Comparison of ENCODE assay signal across 10 cellular contexts in genomic region chr12:13195244-13195643, GRCh38. TPM values are rescaled to one million over a fixed set of nuclear protein-coding genes. Genes with fewer than 3 reads are reported as not detected.
DNase-seq lines count a peak whose midpoint lies in the region; ATAC-seq and TF ChIP-seq lines count a peak whose summit lies in the region.
"Had no signal": no experiment of that assay in that cellular context is flagged by ENCODE, and none has a peak within 500 bp of the region (broad histone marks: within the 10 kb centered on the region; RNA-seq: fewer than 3 reads in every experiment).

No MANE protein-coding gene starts in this region.

- H3K4me1 Mint-ChIP-seq in activated CD4-positive, alpha-beta T cell treated with anti-CD3 and anti-CD28 coated beads, Interleukin-2, amount 10 ng/mL, durations not matched to agents 24 days and 14 days, result peaks cover 27% of the 10 kb centered on the region
- H3K4me1 Mint-ChIP-seq in activated T-helper 1 cell treated with anti-CD3 and anti-CD28 coated beads, Interleukin-12 subunit alpha, Interleukin-12 subunit beta, Interleukin-2, Interleukin-4 antibody, amounts not matched to agents 30 ng/mL and 10 ng/mL and 1 ng/mL, durations not matched to agents 14 hours and 24 hours and 36 hours (ENCODE audit: low read depth), result peaks cover 28% of the 10 kb centered on the region

- intact Hi-C loops in activated CD4-positive, alpha-beta T cell treated with anti-CD3 and anti-CD28 coated beads, Interleukin-2, amount 10 ng/mL, durations not matched to agents 24 days and 14 days (cut with micrococcal nuclease), result no loop called here
- intact Hi-C loops in activated T-helper 1 cell treated with anti-CD3 and anti-CD28 coated beads, Interleukin-12 subunit alpha, Interleukin-12 subunit beta, Interleukin-2, Interleukin-4 antibody, amounts not matched to agents 30 ng/mL and 10 ng/mL and 1 ng/mL, durations not matched to agents 14 hours and 24 hours and 36 hours (cut with micrococcal nuclease), result loop anchor here (5.0 kb wide), 1 partner anchor 148 kb away; no protein-coding TSS in a partner anchor
- intact Hi-C loops in spleen (cut with DNase I; ENCODE audit: low total_unique reads), result no loop called here

- 77 to 92% (median 84%) methylated on average over 4 of the region's 4 CpGs for WGBS in spleen, 5 donors

- TF ChIP-seq CTCF in fibroblast of the aortic adventitia (IDR thresholded peaks at IDR 0.05; ENCODE audit: insufficient read depth, low read length) (no peak), spleen (IDR thresholded peaks at IDR 0.05 in 8 of 11, conservative IDR thresholded peaks at IDR 0.05 in 3 of 11) (no peak)

- H3K4me3 ChIP-seq in fibroblast of the aortic adventitia (ENCODE audit: low read depth, low read length) (no peak overlapping the region), spleen (no peak overlapping the region)

- peaks cover 0 to 32% (median 0%) of the 10 kb centered on the region in 7 donors for H3K27me3 ChIP-seq in spleen (replicated peaks in 1 of 7)

- ATAC-seq in GM19324 (IDR thresholded peaks at IDR 0.05; ENCODE audit: low FRiP score, unreplicated experiment), result no peak
- ATAC-seq in GM21717 (IDR thresholded peaks at IDR 0.05; ENCODE audit: unreplicated experiment), result no peak
- ATAC-seq in GM18502 (IDR thresholded peaks at IDR 0.05; ENCODE audit: poor library complexity, unreplicated experiment), result no peak
- ATAC-seq: activated CD4-positive, alpha-beta T cell treated with anti-CD3 and anti-CD28 coated beads for 36 hours had no signal

- no peaks in the 10 kb centered on the region for H3K9me3 Mint-ChIP-seq in activated CD4-positive, alpha-beta T cell treated with anti-CD3 and anti-CD28 coated beads, Interleukin-2, amount 10 ng/mL, durations not matched to agents 24 days and 14 days
- H3K9me3 Mint-ChIP-seq in activated T-helper 1 cell treated with anti-CD3 and anti-CD28 coated beads, Interleukin-12 subunit alpha, Interleukin-12 subunit beta, Interleukin-2, Interleukin-4 antibody, amounts not matched to agents 30 ng/mL and 10 ng/mL and 1 ng/mL, durations not matched to agents 14 hours and 24 hours and 36 hours, result no peaks in the 10 kb centered on the region

- no peak for DNase-seq in activated CD4-positive, alpha-beta T cell treated with anti-CD3 and anti-CD28 coated beads, Interleukin-2, amount 10 ng/mL, durations not matched to agents 24 days and 14 days
- no peak for DNase-seq in activated CD4-positive, alpha-beta T cell treated with anti-CD3 and anti-CD28 coated beads, Interleukin-2, amount 50 U/mL, for 48 hours
- DNase-seq in activated T-helper 1 cell treated with anti-CD3 and anti-CD28 coated beads, Interleukin-12 subunit alpha, Interleukin-12 subunit beta, Interleukin-2, Interleukin-4 antibody, amounts not matched to agents 30 ng/mL and 10 ng/mL and 1 ng/mL, durations not matched to agents 14 hours and 24 hours and 36 hours (ENCODE audit: low spot score), result no peak
- DNase-seq in fibroblast of the aortic adventitia (ENCODE audit: low read depth) (peak; percentile 58), spleen (no peak)
- DNase-seq: activated CD4-positive, alpha-beta T cell treated with anti-CD3 and anti-CD28 coated beads for 36 hours; DMS79 treated with DMSO at 0.1 percent for 48 hours had no signal

- no peak for TF ChIP-seq POLR2A in spleen (IDR thresholded peaks at IDR 0.05)

- H3K4me3 Mint-ChIP-seq in activated CD4-positive, alpha-beta T cell treated with anti-CD3 and anti-CD28 coated beads, Interleukin-2, amount 10 ng/mL, durations not matched to agents 24 days and 14 days, result peak overlapping the region; percentile 81
- H3K4me3 Mint-ChIP-seq in activated T-helper 1 cell treated with anti-CD3 and anti-CD28 coated beads, Interleukin-12 subunit alpha, Interleukin-12 subunit beta, Interleukin-2, Interleukin-4 antibody, amounts not matched to agents 30 ng/mL and 10 ng/mL and 1 ng/mL, durations not matched to agents 14 hours and 24 hours and 36 hours, result no peak overlapping the region
- H3K4me3 Mint-ChIP-seq: activated CD4-positive, alpha-beta T cell treated with anti-CD3 and anti-CD28 coated beads for 36 hours had no signal

- peak overlapping the region in 5 of 8 donors; percentile 72 to 85 (median 80) for H3K27ac ChIP-seq in spleen

- H3K36me3 ChIP-seq in spleen, result no peaks in the 10 kb centered on the region

- H3K27me3 Mint-ChIP-seq in activated CD4-positive, alpha-beta T cell treated with anti-CD3 and anti-CD28 coated beads, Interleukin-2, amount 10 ng/mL, durations not matched to agents 24 days and 14 days, result peaks cover 27% of the 10 kb centered on the region
- peaks cover 18% of the 10 kb centered on the region for H3K27me3 Mint-ChIP-seq in activated T-helper 1 cell treated with anti-CD3 and anti-CD28 coated beads, Interleukin-12 subunit alpha, Interleukin-12 subunit beta, Interleukin-2, Interleukin-4 antibody, amounts not matched to agents 30 ng/mL and 10 ng/mL and 1 ng/mL, durations not matched to agents 14 hours and 24 hours and 36 hours (ENCODE audit: insufficient read depth)
- H3K27me3 Mint-ChIP-seq: activated CD4-positive, alpha-beta T cell treated with anti-CD3 and anti-CD28 coated beads for 36 hours had no signal

- H3K9me3 ChIP-seq in spleen, result no peaks in the 10 kb centered on the region

- peak overlapping the region; percentile 86 for H3K27ac Mint-ChIP-seq in activated CD4-positive, alpha-beta T cell treated with anti-CD3 and anti-CD28 coated beads, Interleukin-2, amount 10 ng/mL, durations not matched to agents 24 days and 14 days
- H3K27ac Mint-ChIP-seq in activated T-helper 1 cell treated with anti-CD3 and anti-CD28 coated beads, Interleukin-12 subunit alpha, Interleukin-12 subunit beta, Interleukin-2, Interleukin-4 antibody, amounts not matched to agents 30 ng/mL and 10 ng/mL and 1 ng/mL, durations not matched to agents 14 hours and 24 hours and 36 hours, result peak overlapping the region; percentile 4

- no peaks in the 10 kb centered on the region for H3K36me3 Mint-ChIP-seq in activated CD4-positive, alpha-beta T cell treated with anti-CD3 and anti-CD28 coated beads, Interleukin-2, amount 10 ng/mL, durations not matched to agents 24 days and 14 days (ENCODE audit: low read depth)
- no peaks in the 10 kb centered on the region for H3K36me3 Mint-ChIP-seq in activated T-helper 1 cell treated with anti-CD3 and anti-CD28 coated beads, Interleukin-12 subunit alpha, Interleukin-12 subunit beta, Interleukin-2, Interleukin-4 antibody, amounts not matched to agents 30 ng/mL and 10 ng/mL and 1 ng/mL, durations not matched to agents 14 hours and 24 hours and 36 hours (ENCODE audit: low read depth)

- peaks cover 0 to 60% (median 17%) of the 10 kb centered on the region in 6 donors for H3K4me1 ChIP-seq in spleen

RNA-seq across cellular contexts. Expression of gene EMP1, which starts 1.3 kb away (rescaled TPM):
- 22.2 and 26.4 TPM in 2 replicates for total RNA-seq in activated CD4-positive, alpha-beta T cell treated with anti-CD3 and anti-CD28 coated beads, Interleukin-2, amount 10 ng/mL, durations not matched to agents 24 days and 14 days
- total RNA-seq in activated T-helper 1 cell treated with anti-CD3 and anti-CD28 coated beads, Interleukin-12 subunit alpha, Interleukin-12 subunit beta, Interleukin-2, Interleukin-4 antibody, amounts not matched to agents 30 ng/mL and 10 ng/mL and 1 ng/mL, durations not matched to agents 14 hours and 24 hours and 36 hours, result 29.6 and 33.6 TPM in 2 replicates
- total RNA-seq in fibroblast of the aortic adventitia (ENCODE audit: low replicate concordance) (19.1 and 244 TPM in 2 replicates), spleen (100 to 1,000 TPM in 2 of 7 donors, 10 to 100 TPM in 5; 52.6 to 170 (median 82.4) TPM)
- polyA plus RNA-seq in spleen, result 10 to 100 TPM in 1 of 3 donors, 1 to 10 TPM in 2; 4.9 to 11.1 (median 6.8) TPM
